ENCODE assay signal across 9 cellular contexts in genomic region chr2:162301151-162301804, GRCh38. TPM values are rescaled to one million over a fixed set of nuclear protein-coding genes. Genes with fewer than 3 reads are reported as not detected.
A peak's percentile ranks its signal among the peaks of the same experiment; 100 is the strongest.
DNase-seq lines count a peak whose midpoint lies in the region; ATAC-seq and TF ChIP-seq lines count a peak whose summit lies in the region.
"Had no signal": no experiment of that assay in that cellular context is flagged by ENCODE, and none has a peak within 500 bp of the region (broad histone marks: within the 10 kb centered on the region; RNA-seq: fewer than 3 reads in every experiment).

No MANE protein-coding gene starts in this region.

- DNase-seq in D341Med (ENCODE audit: low spot score) (peak; percentile 29), HT1080 (ENCODE audit: low read depth) (peak; percentile 38), OCI-M1 (lab: John Stamatoyannopoulos, UW) (peak; percentile 79), foreskin keratinocyte (peak in 1 of 2 donors; percentile 30), posterior vena cava (ENCODE audit: low spot score) (peak; percentile 80), GM19240 (ENCODE audit: insufficient read length, low spot score) (no peak)
- DNase-seq in activated T-helper 1 cell treated with anti-CD3 and anti-CD28 coated beads, Interleukin-12 subunit alpha, Interleukin-12 subunit beta, Interleukin-2, Interleukin-4 antibody, amounts not matched to agents 30 ng/mL and 10 ng/mL and 1 ng/mL, durations not matched to agents 14 hours and 24 hours and 36 hours (ENCODE audit: low spot score) = peak; percentile 25

- no peaks in the 10 kb centered on the region for H3K9me3 Mint-ChIP-seq in activated T-helper 1 cell treated with anti-CD3 and anti-CD28 coated beads, Interleukin-12 subunit alpha, Interleukin-12 subunit beta, Interleukin-2, Interleukin-4 antibody, amounts not matched to agents 30 ng/mL and 10 ng/mL and 1 ng/mL, durations not matched to agents 14 hours and 24 hours and 36 hours

- H3K36me3 Mint-ChIP-seq in activated T-helper 1 cell treated with anti-CD3 and anti-CD28 coated beads, Interleukin-12 subunit alpha, Interleukin-12 subunit beta, Interleukin-2, Interleukin-4 antibody, amounts not matched to agents 30 ng/mL and 10 ng/mL and 1 ng/mL, durations not matched to agents 14 hours and 24 hours and 36 hours (ENCODE audit: low read depth) = peaks cover 7% of the 10 kb centered on the region

- no peak overlapping the region for H3K4me3 Mint-ChIP-seq in activated T-helper 1 cell treated with anti-CD3 and anti-CD28 coated beads, Interleukin-12 subunit alpha, Interleukin-12 subunit beta, Interleukin-2, Interleukin-4 antibody, amounts not matched to agents 30 ng/mL and 10 ng/mL and 1 ng/mL, durations not matched to agents 14 hours and 24 hours and 36 hours

- H3K27me3 Mint-ChIP-seq in activated T-helper 1 cell treated with anti-CD3 and anti-CD28 coated beads, Interleukin-12 subunit alpha, Interleukin-12 subunit beta, Interleukin-2, Interleukin-4 antibody, amounts not matched to agents 30 ng/mL and 10 ng/mL and 1 ng/mL, durations not matched to agents 14 hours and 24 hours and 36 hours (ENCODE audit: insufficient read depth) = no peaks in the 10 kb centered on the region

- ATAC-seq in GM21367 (IDR thresholded peaks at IDR 0.05; ENCODE audit: unreplicated experiment) (peak; percentile 58), foreskin keratinocyte (peak; percentile 76)

- H3K27me3 ChIP-seq in foreskin keratinocyte = no peaks in the 10 kb centered on the region

- peaks cover 5% of the 10 kb centered on the region for H3K4me1 Mint-ChIP-seq in activated T-helper 1 cell treated with anti-CD3 and anti-CD28 coated beads, Interleukin-12 subunit alpha, Interleukin-12 subunit beta, Interleukin-2, Interleukin-4 antibody, amounts not matched to agents 30 ng/mL and 10 ng/mL and 1 ng/mL, durations not matched to agents 14 hours and 24 hours and 36 hours (ENCODE audit: low read depth)

- intact Hi-C loops in activated T-helper 1 cell treated with anti-CD3 and anti-CD28 coated beads, Interleukin-12 subunit alpha, Interleukin-12 subunit beta, Interleukin-2, Interleukin-4 antibody, amounts not matched to agents 30 ng/mL and 10 ng/mL and 1 ng/mL, durations not matched to agents 14 hours and 24 hours and 36 hours (cut with micrococcal nuclease) = loop anchor here (1.0 to 5.0 kb wide), 2 partner anchors 11 to 41 kb away; partner anchors contain the start of gene GCA
- intact Hi-C loops in posterior vena cava (cut with DNase I) = no loop called here

- H3K27ac ChIP-seq in foreskin keratinocyte = no peak overlapping the region

- peak; percentile 91 for TF ChIP-seq CTCF in foreskin keratinocyte (conservative IDR thresholded peaks at IDR 0.05)

- no peaks in the 10 kb centered on the region for H3K4me1 ChIP-seq in foreskin keratinocyte

- H3K27ac Mint-ChIP-seq in activated T-helper 1 cell treated with anti-CD3 and anti-CD28 coated beads, Interleukin-12 subunit alpha, Interleukin-12 subunit beta, Interleukin-2, Interleukin-4 antibody, amounts not matched to agents 30 ng/mL and 10 ng/mL and 1 ng/mL, durations not matched to agents 14 hours and 24 hours and 36 hours = no peak overlapping the region

RNA-seq across cellular contexts. Expression of gene IFIH1, which starts 17.2 kb away (rescaled TPM):
- total RNA-seq in HT1080 (2014; rRNA removed; shearing (Covaris generic)) = 2.4 and 3.3 TPM in 2 replicates
- polyA plus RNA-seq in HT1080 (2015; cell fraction: cytosol; rRNA removed) = 1.8 and 3.4 TPM in 2 replicates
- polyA plus RNA-seq in HT1080 (2015; cell fraction: nucleus; rRNA removed) = 5.9 and 7.1 TPM in 2 replicates
- 27.9 TPM in 2 replicates for total RNA-seq in activated T-helper 1 cell treated with anti-CD3 and anti-CD28 coated beads, Interleukin-12 subunit alpha, Interleukin-12 subunit beta, Interleukin-2, Interleukin-4 antibody, amounts not matched to agents 30 ng/mL and 10 ng/mL and 1 ng/mL, durations not matched to agents 14 hours and 24 hours and 36 hours
- total RNA-seq in foreskin keratinocyte = 29.7 and 37.9 TPM in 2 replicates
- 12.1 and 14.5 TPM in 2 replicates for polyA plus RNA-seq in foreskin keratinocyte
- total RNA-seq in posterior vena cava = 10 to 100 TPM; 11.1 to 16.8 TPM

RNA-seq across cellular contexts. Expression of gene GCA, which starts 42.7 kb away (rescaled TPM):
- 3.2 and 3.5 TPM in 2 replicates for total RNA-seq in HT1080 (2014; rRNA removed; shearing (Covaris generic))
- polyA plus RNA-seq in HT1080 (2015; cell fraction: cytosol; rRNA removed) = 1.6 TPM in 2 replicates
- polyA plus RNA-seq in HT1080 (2015; cell fraction: nucleus; rRNA removed) = 0.85 and 1.0 TPM in 2 replicates
- total RNA-seq in activated T-helper 1 cell treated with anti-CD3 and anti-CD28 coated beads, Interleukin-12 subunit alpha, Interleukin-12 subunit beta, Interleukin-2, Interleukin-4 antibody, amounts not matched to agents 30 ng/mL and 10 ng/mL and 1 ng/mL, durations not matched to agents 14 hours and 24 hours and 36 hours = 14.5 and 14.9 TPM in 2 replicates
- total RNA-seq in foreskin keratinocyte = 7.5 and 9.2 TPM in 2 replicates
- 4.8 and 5.0 TPM in 2 replicates for polyA plus RNA-seq in foreskin keratinocyte
- total RNA-seq in posterior vena cava = 10 to 100 TPM; 21.1 to 38.9 TPM

RNA-seq across cellular contexts. Expression of gene FAP, which starts 58.0 kb away (rescaled TPM):
- total RNA-seq in HT1080 (2014; rRNA removed; shearing (Covaris generic)) = 0.23 TPM in 1 of 2 replicates, not detected in the other
- not detected in 2 replicates for polyA plus RNA-seq in HT1080 (2015; cell fraction: cytosol; rRNA removed)
- 0.17 TPM in 1 of 2 replicates, not detected in the other for polyA plus RNA-seq in HT1080 (2015; cell fraction: nucleus; rRNA removed)
- total RNA-seq in activated T-helper 1 cell treated with anti-CD3 and anti-CD28 coated beads, Interleukin-12 subunit alpha, Interleukin-12 subunit beta, Interleukin-2, Interleukin-4 antibody, amounts not matched to agents 30 ng/mL and 10 ng/mL and 1 ng/mL, durations not matched to agents 14 hours and 24 hours and 36 hours = not detected in 2 replicates
- total RNA-seq in foreskin keratinocyte (1.2 and 3.0 TPM in 2 replicates), posterior vena cava (10 to 100 TPM; 43.2 to 54.8 TPM)
- 0.40 and 1.7 TPM in 2 replicates for polyA plus RNA-seq in foreskin keratinocyte
- total RNA-seq: T-helper 2 cell treated with Interferon-gamma antibody and Interleukin-4, amounts not matched to agents 100 ng/mL and 5 ng/mL, for 36 hours had no signal

Comparison
In these comparisons a context has a peak if more than half of its experiments do, and no peak if none do; other contexts are left out.
1. RNA of gene FAP, which starts 58.0 kb away (total RNA-seq): 43.2 to 54.8 TPM in posterior vena cava; 1.2 to 3.0 TPM in foreskin keratinocyte, 0.23 TPM in HT1080 and not detected in activated T-helper 1 cell treated with anti-CD3 and anti-CD28 coated beads, Interleukin-12 subunit alpha, Interleukin-12 subunit beta, Interleukin-2, Interleukin-4 antibody, amounts not matched to agents 30 ng/mL and 10 ng/mL and 1 ng/mL, durations not matched to agents 14 hours and 24 hours and 36 hours; every median in the first group is over 10 times any median in the second.